In the genomic region with DNA sequence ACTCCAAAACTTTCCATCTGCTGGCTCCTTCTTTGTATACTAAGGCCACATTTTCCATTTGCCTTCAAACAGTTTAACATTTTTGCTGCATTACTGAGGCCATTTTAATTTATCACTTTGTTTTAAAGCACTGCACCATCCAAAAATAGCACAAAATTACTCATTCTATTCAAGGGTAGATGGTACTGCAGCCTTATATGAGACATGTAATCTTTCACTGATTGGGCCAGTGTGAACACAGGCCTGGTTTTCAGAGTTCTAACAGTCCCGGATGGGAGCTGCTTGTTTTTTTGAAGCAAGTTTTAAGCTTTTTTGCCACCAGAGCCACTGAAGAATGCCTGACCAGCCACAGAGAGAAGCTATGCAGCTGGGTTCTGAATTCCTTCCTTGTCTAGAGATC, we compare ENCODE assay signal across 14 cellular contexts.
DNase-seq lines count a peak whose midpoint lies in the region; ATAC-seq and TF ChIP-seq lines count a peak whose summit lies in the region.
"Had no signal": no experiment of that assay in that cellular context is flagged by ENCODE, and none has a peak within 500 bp of the region (broad histone marks: within the 10 kb centered on the region; RNA-seq: fewer than 3 reads in every experiment).

No MANE protein-coding gene starts in this region.

- H4K8ac ChIP-seq in IMR-90 (ENCODE audit: low read depth in 2 of 2, low read length in 2 of 2) = peak overlapping the region in 1 of 2 experiments; percentile 96; a peak in 3 of 4 replicates

- H3K27me3 ChIP-seq in ACC112 (ENCODE audit: insufficient read depth, low read length) (no peaks in the 10 kb centered on the region), IMR-90 (ENCODE audit: control insufficient read depth, insufficient read depth, low read length) (no peaks in the 10 kb centered on the region), colonic mucosa (no peaks in the 10 kb centered on the region)

- H2AK9ac ChIP-seq in IMR-90 (replicated peaks; ENCODE audit: low read depth, low read length, poor library complexity) = no peak overlapping the region

- H3K4me3 ChIP-seq in ACC112 (ENCODE audit: low read depth, low read length) (no peak overlapping the region), IMR-90 (ENCODE audit: insufficient read depth, low read depth, low read length) (no peak overlapping the region), colonic mucosa (no peak overlapping the region)

- intact Hi-C loops in IMR-90 (cut with micrococcal nuclease) (loop anchor here (1.0 to 2.0 kb wide), 2 partner anchors 114 to 135 kb away; no protein-coding TSS in a partner anchor), colonic mucosa (cut with DNase I) (loop anchor here (5.0 to 10.0 kb wide), 2 partner anchors 49 to 172 kb away; a partner anchor contains a TSS)

- peak overlapping the region; percentile 82 for H2AFZ ChIP-seq in ACC112 (ENCODE audit: low read length, unreplicated experiment)
- peak overlapping the region; percentile 60 for H2AFZ ChIP-seq in IMR-90 (replicated peaks; ENCODE audit: low read length, poor library complexity)

- H3K9ac ChIP-seq in IMR-90 (ENCODE audit: low read depth, low read length) (peak overlapping the region; percentile 58; the same call in 1 of the 2 replicates), colonic mucosa (ENCODE audit: low read depth in 2 of 2, low read length in 2 of 2) (no peak overlapping the region)

- peak overlapping the region; percentile 98 for H2BK20ac ChIP-seq in IMR-90 (ENCODE audit: low read depth, low read length)

- H2BK120ac ChIP-seq in IMR-90 (ENCODE audit: low read depth, low read length) = peak overlapping the region; percentile 97

- H3K4ac ChIP-seq in IMR-90 (ENCODE audit: low read depth, low read length) = peak overlapping the region; percentile 99; the same call in 1 of the 2 replicates

- peaks cover 53% of the 10 kb centered on the region for H3K4me1 Mint-ChIP-seq in mesothelial cell of epicardium
- no peaks in the 10 kb centered on the region for H3K4me1 Mint-ChIP-seq in stimulated activated naive CD8-positive, alpha-beta T cell treated with anti-CD3 and anti-CD28 coated beads, Interleukin-15, amount 100 ng/mL, for 72 hours
- H3K4me1 Mint-ChIP-seq: activated CD4-positive, alpha-beta T cell treated with anti-CD3 and anti-CD28 coated beads for 36 hours had no signal

- POLR2A ChIA-PET in IMR-90 (lab: Charles Lee; ENCODE audit: unreplicated experiment) = interaction anchor here (0.9 kb wide), 1 partner anchor 173 kb away, joined by 4 read pairs; no protein-coding TSS in a partner anchor

- H3K56ac ChIP-seq in IMR-90 (ENCODE audit: extremely low read depth, insufficient read depth, low read length) = peak overlapping the region; percentile 73; the same call in 1 of the 2 replicates

- CTCF ChIA-PET in IMR-90 (lab: Yijun Ruan, JAX) = interaction anchor here (1.1 kb wide), 1 partner anchor 14 kb away, joined by 3 read pairs; no protein-coding TSS in a partner anchor

- no TSS peak for BruUV-seq in IMR-90 (replicated peaks; lab: Mats Ljungman, UMichigan)

- H3K27ac ChIP-seq in ACC112 (ENCODE audit: low read depth, low read length) (peak overlapping the region; percentile 64), IMR-90 (ENCODE audit: insufficient read depth, low read length) (peak overlapping the region; percentile 59), colonic mucosa (peak overlapping the region; percentile 30)

- no peaks in the 10 kb centered on the region for H4K20me1 ChIP-seq in IMR-90 (ENCODE audit: insufficient read depth, low read length)

- H2BK15ac ChIP-seq in IMR-90 (ENCODE audit: low read depth, low read length) = peak overlapping the region; percentile 95; the same call in 2 of the 3 replicates

- H3K79me1 ChIP-seq in IMR-90 (ENCODE audit: low read depth in 1 of 2, low read length in 2 of 2) = peaks cover 9 to 53% of the 10 kb centered on the region in 2 experiments; a peak in 3 of 4 replicates

- no peak for TF ChIP-seq RAD21 in IMR-90 (IDR thresholded peaks at IDR 0.05; ENCODE audit: low read length)

- H3K4me3 Mint-ChIP-seq in mesothelial cell of epicardium = no peak overlapping the region
- H3K4me3 Mint-ChIP-seq in stimulated activated naive CD8-positive, alpha-beta T cell treated with anti-CD3 and anti-CD28 coated beads, Interleukin-15, amount 100 ng/mL, for 72 hours = no peak overlapping the region
- H3K4me3 Mint-ChIP-seq: activated CD4-positive, alpha-beta T cell treated with anti-CD3 and anti-CD28 coated beads for 36 hours had no signal

- no peaks in the 10 kb centered on the region for H3K79me2 ChIP-seq in ACC112 (ENCODE audit: control insufficient read depth, insufficient read depth, low read length, unreplicated experiment)

- peaks cover 24% of the 10 kb centered on the region for H3K9me1 ChIP-seq in IMR-90 (ENCODE audit: insufficient read depth, low read length)

- ATAC-seq in IMR-90 (ENCODE audit: low read depth) = peak; percentile 95
- no peak for ATAC-seq in stimulated activated naive CD8-positive, alpha-beta T cell treated with anti-CD3 and anti-CD28 coated beads, Interleukin-15, Interleukin-2, amounts not matched to agents 100 U/mL and 50 U/mL, for 24 hours
- ATAC-seq in stimulated activated naive CD8-positive, alpha-beta T cell treated with anti-CD3 and anti-CD28 coated beads, Interleukin-15, amount 100 ng/mL, for 72 hours = no peak
- ATAC-seq: activated CD4-positive, alpha-beta T cell treated with anti-CD3 and anti-CD28 coated beads for 36 hours had no signal

- H3K9me3 ChIP-seq in IMR-90 (ENCODE audit: control insufficient read depth, insufficient read depth, low read length) (no peaks in the 10 kb centered on the region), colonic mucosa (no peaks in the 10 kb centered on the region)

- H3K9me3 Mint-ChIP-seq in mesothelial cell of epicardium = no peaks in the 10 kb centered on the region
- no peaks in the 10 kb centered on the region for H3K9me3 Mint-ChIP-seq in stimulated activated naive CD8-positive, alpha-beta T cell treated with anti-CD3 and anti-CD28 coated beads, Interleukin-15, amount 100 ng/mL, for 72 hours

- H3K4me1 ChIP-seq in ACC112 (ENCODE audit: control insufficient read depth, insufficient read depth, low read length, unreplicated experiment) = peaks cover 51% of the 10 kb centered on the region
- H3K4me1 ChIP-seq in IMR-90 (ENCODE audit: control insufficient read depth, insufficient read depth, low read length) = peaks cover 21% of the 10 kb centered on the region
- H3K4me1 ChIP-seq in colonic mucosa = no peaks in the 10 kb centered on the region

- no peak overlapping the region; the same call in 1 of the 2 replicates for H2AK5ac ChIP-seq in IMR-90 (ENCODE audit: low read depth, low read length)

- TF ChIP-seq CTCF in IMR-90 (conservative IDR thresholded peaks at IDR 0.05; ENCODE audit: low read depth, low read length) = no peak
- no peak for TF ChIP-seq CTCF in colonic mucosa (IDR thresholded peaks at IDR 0.05)
- no peak for TF ChIP-seq CTCF in mesothelial cell of epicardium (IDR thresholded peaks at IDR 0.05; ENCODE audit: unreplicated experiment)
- TF ChIP-seq CTCF in GM13976 (IDR thresholded peaks at IDR 0.05; ENCODE audit: borderline replicate concordance, control extremely low read depth, extremely low read depth, insufficient read depth, missing control alignments) = no peak

- H2BK5ac ChIP-seq in IMR-90 (ENCODE audit: low read depth, low read length, poor library complexity, severe bottlenecking) = peak overlapping the region; percentile 82

- H3K4me2 ChIP-seq in IMR-90 (ENCODE audit: low read depth, low read length) = peak overlapping the region; percentile 7; the same call in 1 of the 2 replicates

- peak; percentile 91 for DNase-seq in IMR-90
- no peak for DNase-seq in colonic mucosa
- no peak for DNase-seq in mesothelial cell of epicardium (ENCODE audit: low spot score in 2 of 2, unreplicated experiment in 2 of 2)
- DNase-seq in stimulated activated naive CD8-positive, alpha-beta T cell treated with anti-CD3 and anti-CD28 coated beads, Interleukin-15, Interleukin-2, amounts not matched to agents 100 U/mL and 50 U/mL, for 24 hours = no peak
- no peak for DNase-seq in GM13976 (ENCODE audit: low spot score)
- DNase-seq in activated CD8-positive, alpha-beta memory T cell treated with anti-CD3 and anti-CD28 coated beads, Interleukin-2, amount 50 U/mL, for 48 hours = no peak
- DNase-seq in stimulated activated naive CD8-positive, alpha-beta T cell treated with anti-CD3 and anti-CD28 coated beads, Interleukin-15, amount 100 ng/mL, for 72 hours = no peak
- DNase-seq: activated CD4-positive, alpha-beta T cell treated with anti-CD3 and anti-CD28 coated beads for 36 hours; AML-193; NCI-H1105; NCI-H526; retina; SW 1271 had no signal

- dilution Hi-C loops in IMR-90 (cut with HindIII; ENCODE audit: low sequenced_read_pairs, unreplicated experiment) = no loop called here

- H3K36me3 ChIP-seq in ACC112 (ENCODE audit: insufficient read depth, low read length) (no peaks in the 10 kb centered on the region), IMR-90 (ENCODE audit: control insufficient read depth, insufficient read depth, low read length) (no peaks in the 10 kb centered on the region), colonic mucosa (no peaks in the 10 kb centered on the region)

- H3K27ac Mint-ChIP-seq in mesothelial cell of epicardium = peak overlapping the region; percentile 80
- H3K27ac Mint-ChIP-seq in stimulated activated naive CD8-positive, alpha-beta T cell treated with anti-CD3 and anti-CD28 coated beads, Interleukin-15, amount 100 ng/mL, for 72 hours = no peak overlapping the region
- H3K27ac Mint-ChIP-seq: activated CD4-positive, alpha-beta T cell treated with anti-CD3 and anti-CD28 coated beads for 36 hours had no signal

- peak overlapping the region; percentile 25; the same call in 1 of the 2 replicates for H3K18ac ChIP-seq in IMR-90 (ENCODE audit: low read depth, low read length)

- 0 out of 2 replicates have a peak overlapping the region, but pooled peaks have one; percentile 6 for H3K14ac ChIP-seq in IMR-90 (replicated peaks; ENCODE audit: low read depth, low read length)

- H3K36me3 Mint-ChIP-seq in mesothelial cell of epicardium = no peaks in the 10 kb centered on the region

- peak overlapping the region; percentile 91 for H4K91ac ChIP-seq in IMR-90 (ENCODE audit: insufficient read depth, low read depth, low read length)

- H4K5ac ChIP-seq in IMR-90 (ENCODE audit: low read depth, low read length) = no peak overlapping the region

- no peaks in the 10 kb centered on the region for H3K27me3 Mint-ChIP-seq in mesothelial cell of epicardium (ENCODE audit: low read depth)
- H3K27me3 Mint-ChIP-seq in stimulated activated naive CD8-positive, alpha-beta T cell treated with anti-CD3 and anti-CD28 coated beads, Interleukin-15, amount 100 ng/mL, for 72 hours = no peaks in the 10 kb centered on the region
- H3K27me3 Mint-ChIP-seq: activated CD4-positive, alpha-beta T cell treated with anti-CD3 and anti-CD28 coated beads for 36 hours had no signal

- WGBS in IMR-90 (ENCODE audit: extremely low coverage in 2 of 2, insufficient read length in 1 of 2), 2 experiments = 0% methylated on average over 1 of the region's 1 CpG; no CpG with 5 or more reads in 1 of the 2 experiments

- TF ChIP-seq POLR2A in IMR-90 (IDR thresholded peaks at IDR 0.05; ENCODE audit: low read depth, low read length) = no peak

- in situ Hi-C loops in IMR-90 (cut with MboI; ENCODE audit: low sequenced_read_pairs) = no loop called here
- in situ Hi-C loops in GM13976 (cut with MboI; ENCODE audit: low sequenced_read_pairs, unreplicated experiment) = no loop called here

- H3K23ac ChIP-seq in IMR-90 (ENCODE audit: low read depth, low read length) = peak overlapping the region; percentile 98
